ENCODE assay signal across 8 cellular contexts in genomic region chr5:74326571-74327338, GRCh38.
DNase-seq lines count a peak whose midpoint lies in the region; ATAC-seq and TF ChIP-seq lines count a peak whose summit lies in the region.

No MANE protein-coding gene starts in this region.

- H3K27me3 ChIP-seq in CD4-positive, alpha-beta memory T cell (ENCODE audit: insufficient read depth, low read length): no peaks in the 10 kb centered on the region
- no peaks in the 10 kb centered on the region for H3K27me3 ChIP-seq in parathyroid adenoma (ENCODE audit: control insufficient read depth, insufficient read depth, low read length)

- no peaks in the 10 kb centered on the region for H3K27me3 Mint-ChIP-seq in CD4-positive, alpha-beta memory T cell
- H3K27me3 Mint-ChIP-seq in T-helper 17 cell: peaks cover 19% of the 10 kb centered on the region

- no peaks in the 10 kb centered on the region for H3K9me3 ChIP-seq in CD4-positive, alpha-beta memory T cell (ENCODE audit: control insufficient read depth in 1 of 2, low read length in 2 of 2)
- no peaks in the 10 kb centered on the region for H3K9me3 ChIP-seq in T-helper 17 cell (ENCODE audit: control insufficient read depth, low read length, poor library complexity, severe bottlenecking)
- H3K9me3 ChIP-seq in parathyroid adenoma (ENCODE audit: control insufficient read depth, low read length): no peaks in the 10 kb centered on the region

- ATAC-seq in GM19351 (IDR thresholded peaks at IDR 0.05; ENCODE audit: unreplicated experiment) (peak; percentile 89), HG03565 (IDR thresholded peaks at IDR 0.05; ENCODE audit: unreplicated experiment) (peak; percentile 88), T-helper 17 cell (peak; percentile 73), HG03457 (IDR thresholded peaks at IDR 0.05; ENCODE audit: unreplicated experiment) (no peak), GM19035 (IDR thresholded peaks at IDR 0.05; ENCODE audit: unreplicated experiment) (no peak)

- CTCF ChIA-PET in CD4-positive, alpha-beta memory T cell (lab: Charles Lee; ENCODE audit: partially characterized antibody): no interaction called here

- H3K79me2 ChIP-seq in parathyroid adenoma: no peaks in the 10 kb centered on the region

- no peak for TF ChIP-seq CTCF in parathyroid adenoma (IDR thresholded peaks at IDR 0.05)

- peaks cover 13% of the 10 kb centered on the region for H3K4me1 ChIP-seq in CD4-positive, alpha-beta memory T cell (ENCODE audit: insufficient read depth, low read length)
- H3K4me1 ChIP-seq in parathyroid adenoma: peaks cover 33% of the 10 kb centered on the region

- H3K4me3 Mint-ChIP-seq in CD4-positive, alpha-beta memory T cell: peak overlapping the region in 2 of 8 donors; percentile 15 to 61
- H3K4me3 Mint-ChIP-seq in T-helper 17 cell: no peak overlapping the region

- no peak overlapping the region for H3K4me2 ChIP-seq in parathyroid adenoma (ENCODE audit: low read length)

- POLR2A ChIA-PET in CD4-positive, alpha-beta memory T cell (lab: Charles Lee; ENCODE audit: partially characterized antibody): no interaction called here

- H3K36me3 ChIP-seq in CD4-positive, alpha-beta memory T cell (ENCODE audit: insufficient read depth, low read length): no peaks in the 10 kb centered on the region
- H3K36me3 ChIP-seq in parathyroid adenoma (ENCODE audit: control insufficient read depth, insufficient read depth, low read length): no peaks in the 10 kb centered on the region

- intact Hi-C loops in CD4-positive, alpha-beta memory T cell (cut with micrococcal nuclease): no loop called here

- DNase-seq in CD4-positive, alpha-beta memory T cell: peak; percentile 29 to 48 (median 40)
- DNase-seq in T-helper 17 cell (no peak), brain pericyte (ENCODE audit: low read depth, low spot score) (peak; percentile 61)

- peaks cover 10 to 28% (median 13%) of the 10 kb centered on the region in 4 donors for H3K4me1 Mint-ChIP-seq in CD4-positive, alpha-beta memory T cell
- peaks cover 14% of the 10 kb centered on the region for H3K4me1 Mint-ChIP-seq in T-helper 17 cell

- H3K36me3 Mint-ChIP-seq in CD4-positive, alpha-beta memory T cell: no peaks in the 10 kb centered on the region
- H3K36me3 Mint-ChIP-seq in T-helper 17 cell (ENCODE audit: low read depth): no peaks in the 10 kb centered on the region

- H2AFZ ChIP-seq in parathyroid adenoma: peak overlapping the region; percentile 47

- H3K4me3 ChIP-seq in CD4-positive, alpha-beta memory T cell (ENCODE audit: low read length in 2 of 2): no peak overlapping the region
- no peak overlapping the region for H3K4me3 ChIP-seq in parathyroid adenoma (ENCODE audit: low read depth, low read length)

- H3K9ac ChIP-seq in parathyroid adenoma: no peak overlapping the region

- H3K27ac ChIP-seq in CD4-positive, alpha-beta memory T cell (ENCODE audit: low read depth, low read length): no peak overlapping the region
- H3K27ac ChIP-seq in parathyroid adenoma: peak overlapping the region; percentile 83

- peak overlapping the region in 4 of 7 donors; percentile 2 to 71 (median 34) for H3K27ac Mint-ChIP-seq in CD4-positive, alpha-beta memory T cell
- no peak overlapping the region for H3K27ac Mint-ChIP-seq in T-helper 17 cell

- H3K9me3 Mint-ChIP-seq in CD4-positive, alpha-beta memory T cell: no peaks in the 10 kb centered on the region

Comparison
In these comparisons a context has a peak if more than half of its experiments do, and no peak if none do; other contexts are left out.
1. DNase-seq: peak in CD4-positive, alpha-beta memory T cell (5 of 5) and brain pericyte (single experiment); none in T-helper 17 cell (0 of 3).
2. ATAC-seq: peak in GM19351 (single experiment), HG03565 (single experiment) and T-helper 17 cell (single experiment); none in HG03457 (single experiment) and GM19035 (single experiment).